Comparison of ENCODE assay signal across 24 cellular contexts in genomic region chr10:12322583-12323131, GRCh38. TPM values are rescaled to one million over a fixed set of nuclear protein-coding genes. Genes with fewer than 3 reads are reported as not detected.
A peak's percentile ranks its signal among the peaks of the same experiment; 100 is the strongest.
DNase-seq lines count a peak whose midpoint lies in the region; ATAC-seq, FAIRE-seq and TF ChIP-seq lines count a peak whose summit lies in the region.
"Had no signal": no experiment of that assay in that cellular context is flagged by ENCODE, and none has a peak within 500 bp of the region (broad histone marks: within the 10 kb centered on the region; RNA-seq: fewer than 3 reads in every experiment).

No MANE protein-coding gene starts in this region.

- H3K36me3 Mint-ChIP-seq in T-helper 17 cell (ENCODE audit: low read depth) = no peaks in the 10 kb centered on the region
- no peaks in the 10 kb centered on the region for H3K36me3 Mint-ChIP-seq in CD4-positive, alpha-beta T cell (ENCODE audit: low read depth)
- H3K36me3 Mint-ChIP-seq: naive thymus-derived CD4-positive, alpha-beta T cell had no signal

- H3K36me3 ChIP-seq in neuron (ENCODE audit: insufficient read depth, low read length) = no peaks in the 10 kb centered on the region
- H3K36me3 ChIP-seq: cardiac muscle cell, ovary, vagina had no signal

- H3K4me1 ChIP-seq in neuron (ENCODE audit: insufficient read depth, low read length) = peaks cover 9% of the 10 kb centered on the region
- H3K4me1 ChIP-seq: vagina had no signal

- intact Hi-C loops in head of caudate nucleus (cut with DNase I) = no loop called here
- intact Hi-C loops in sciatic nerve (cut with DNase I) = no loop called here
- intact Hi-C loops in CD4-positive, alpha-beta T cell (cut with DNase I, micrococcal nuclease) = no loop called here

- no peaks in the 10 kb centered on the region for H3K27me3 ChIP-seq in neuron (ENCODE audit: insufficient read depth, low read length)
- no peaks in the 10 kb centered on the region for H3K27me3 ChIP-seq in CD4-positive, alpha-beta T cell (ENCODE audit: control insufficient read depth, insufficient read depth, low read length)
- H3K27me3 ChIP-seq: cardiac muscle cell, ovary, vagina had no signal

- CTCF ChIA-PET in CD4-positive, alpha-beta T cell (lab: Charles Lee) = interaction anchor here (0.6 to 1.2 kb wide), 2 partner anchors 13 to 37 kb away, joined by 3 read pairs; no protein-coding TSS in a partner anchor

- H3K27me3 Mint-ChIP-seq in T-helper 17 cell = no peaks in the 10 kb centered on the region
- no peaks in the 10 kb centered on the region for H3K27me3 Mint-ChIP-seq in CD4-positive, alpha-beta T cell
- H3K27me3 Mint-ChIP-seq: naive thymus-derived CD4-positive, alpha-beta T cell had no signal

- ATAC-seq in T-helper 17 cell = no peak
- no peak for ATAC-seq in sciatic nerve
- ATAC-seq in CD4-positive, alpha-beta T cell (ENCODE audit: poor library complexity) = no peak
- ATAC-seq: HCT116; K562; naive thymus-derived CD4-positive, alpha-beta T cell had no signal

- H3K27ac Mint-ChIP-seq in T-helper 17 cell = no peak overlapping the region
- H3K27ac Mint-ChIP-seq in CD4-positive, alpha-beta T cell = no peak overlapping the region
- H3K27ac Mint-ChIP-seq: naive thymus-derived CD4-positive, alpha-beta T cell had no signal

- H3K9me3 ChIP-seq in T-helper 17 cell (ENCODE audit: control insufficient read depth, low read length, poor library complexity, severe bottlenecking) (no peaks in the 10 kb centered on the region), neuron (ENCODE audit: low read length) (no peaks in the 10 kb centered on the region)
- no peaks in the 10 kb centered on the region for H3K9me3 ChIP-seq in CD4-positive, alpha-beta T cell (ENCODE audit: control insufficient read depth, low read length)
- H3K9me3 ChIP-seq: ovary, vagina had no signal

- TF ChIP-seq CTCF in CD4-positive, alpha-beta T cell (IDR thresholded peaks at IDR 0.05) = no peak

- H3K27ac ChIP-seq in CD4-positive, alpha-beta T cell (ENCODE audit: low read depth, low read length) = no peak overlapping the region
- H3K27ac ChIP-seq: C4-2B, cardiac muscle cell, ovary, vagina had no signal

- no peak for TF ChIP-seq POLR2A in GM12891 (IDR thresholded peaks at IDR 0.05; ENCODE audit: low read depth, low read length)

- peaks cover 10% of the 10 kb centered on the region for H3K4me1 Mint-ChIP-seq in T-helper 17 cell
- peaks cover 10% of the 10 kb centered on the region for H3K4me1 Mint-ChIP-seq in CD4-positive, alpha-beta T cell (ENCODE audit: low read depth)

- H3K4me3 Mint-ChIP-seq in T-helper 17 cell = peak overlapping the region; percentile 43
- no peak overlapping the region for H3K4me3 Mint-ChIP-seq in CD4-positive, alpha-beta T cell

- DNase-seq in GM12891 (ENCODE audit: insufficient read length, low spot score) = no peak
- DNase-seq in T-helper 17 cell = no peak
- peak; percentile 9 to 81 (median 52) for DNase-seq in head of caudate nucleus
- no peak for DNase-seq in NCI-H510A (lab: John Stamatoyannopoulos, UW)
- no peak for DNase-seq in sciatic nerve (ENCODE audit: low spot score)
- no peak for DNase-seq in DMS 273 (lab: John Stamatoyannopoulos, UW; ENCODE audit: unreplicated experiment)
- no peak for DNase-seq in CD4-positive, alpha-beta T cell
- DNase-seq: activated naive CD4-positive, alpha-beta T cell; activated T-cell treated with anti-CD3 and anti-CD28 coated beads, Interleukin-2, amount 50 U/mL, for 1 hour; foreskin fibroblast; mesendoderm; naive thymus-derived CD4-positive, alpha-beta T cell; NCI-H1694 treated with DMSO at 0.1 percent for 48 hours; NCI-H526 treated with DMSO at 0.1 percent for 48 hours; ovary; SW 1271 had no signal

- peak overlapping the region; percentile 46 for H2AFZ ChIP-seq in neuron (ENCODE audit: low read depth, low read length)

- H3K4me3 ChIP-seq in neuron (ENCODE audit: low read length) = no peak overlapping the region
- H3K4me3 ChIP-seq: cardiac muscle cell, K562, ovary, vagina had no signal

- POLR2A ChIA-PET in CD4-positive, alpha-beta T cell (lab: Charles Lee) = no interaction called here

- H3K9me3 Mint-ChIP-seq in CD4-positive, alpha-beta T cell = no peaks in the 10 kb centered on the region
- H3K9me3 Mint-ChIP-seq: naive thymus-derived CD4-positive, alpha-beta T cell had no signal

- peak; percentile 63 for FAIRE-seq in GM12891 (lab: Jason Lieb, UNC)
- FAIRE-seq: islet of Langerhans, K562, TTC549 had no signal

TF ChIP-seq in GM12891, 5 proteins besides CTCF, POLR2A, EP300 and RAD21:
- TF ChIP-seq TAF1 (IDR thresholded peaks at IDR 0.05; ENCODE audit: low read depth, low read length) = no peak
- no peak for TF ChIP-seq POLR2AphosphoS5 (IDR thresholded peaks at IDR 0.05; ENCODE audit: low read depth, low read length)
- no peak for TF ChIP-seq SPI1 (IDR thresholded peaks at IDR 0.05; ENCODE audit: low read depth, low read length)
- TF ChIP-seq PAX5 (IDR thresholded peaks at IDR 0.05; ENCODE audit: insufficient read depth, low read length, severe bottlenecking) = no peak
- TF ChIP-seq POU2F2 (IDR thresholded peaks at IDR 0.05; ENCODE audit: low read depth, low read length) = no peak

RNA-seq across cellular contexts. Expression of gene CAMK1D, which starts 26.7 kb away (rescaled TPM):
- polyA plus RNA-seq in GM12891 (2012; ENCODE audit: low read depth, missing spikeins) = 17.6 TPM
- total RNA-seq in T-helper 17 cell (10 to 100 TPM; 31.1 to 47.3 TPM), sciatic nerve (27.1 TPM)
- total RNA-seq in CD4-positive, alpha-beta T cell = 10 to 100 TPM; 28.8 to 35.3 TPM

Comparison
In these comparisons a context has a peak if more than half of its experiments do, and no peak if none do; other contexts are left out.
1. DNase-seq: peak in head of caudate nucleus (42 of 42); none in GM12891 (single experiment), T-helper 17 cell (0 of 3), NCI-H510A (single experiment), sciatic nerve (single experiment), DMS 273 (single experiment) and CD4-positive, alpha-beta T cell (0 of 10).